13 cellular contexts compared by ENCODE assay signal in genomic region chr3:23550402-23550801, GRCh38.
DNase-seq lines count a peak whose midpoint lies in the region; ATAC-seq lines count a peak whose summit lies in the region.
"Had no signal": no experiment of that assay in that cellular context is flagged by ENCODE, and none has a peak within 500 bp of the region (broad histone marks: within the 10 kb centered on the region; RNA-seq: fewer than 3 reads in every experiment).

No MANE protein-coding gene starts in this region.

- peak; percentile 89 for ATAC-seq in GM18502 (IDR thresholded peaks at IDR 0.05; ENCODE audit: poor library complexity, unreplicated experiment)
- peak; percentile 89 for ATAC-seq in GM19455 (IDR thresholded peaks at IDR 0.05; ENCODE audit: unreplicated experiment)
- peak; percentile 91 for ATAC-seq in HG02798 (IDR thresholded peaks at IDR 0.05; ENCODE audit: poor library complexity, unreplicated experiment)
- ATAC-seq in HG03442 (IDR thresholded peaks at IDR 0.05; ENCODE audit: unreplicated experiment) = peak; percentile 82
- ATAC-seq: psoas muscle had no signal

- no peak for DNase-seq in NCI-H187 treated with DMSO at 0.1 percent for 48 hours (lab: John Stamatoyannopoulos, UW)
- DNase-seq in activated naive CD4-positive, alpha-beta T cell treated with anti-CD3 and anti-CD28 coated beads, Interleukin-2, amount 50 U/mL, for 16 hours = no peak
- DNase-seq in NCI-H524 (lab: John Stamatoyannopoulos, UW) = no peak
- no peak for DNase-seq in activated CD4-positive, CD25-positive, alpha-beta regulatory T cell (lab: John Stamatoyannopoulos, UW)
- DNase-seq: activated B cell treated with CpG ODN at 0.5 μM for 24 hours; EL; NCI-H526; psoas muscle; stimulated activated CD4-positive, alpha-beta T cell treated with anti-CD3 and anti-CD28 coated beads, Interleukin-4, amount 100 ng/mL, for 24 hours had no signal
